19 cellular contexts compared by ENCODE assay signal in genomic region chr6:160065200-160065599, GRCh38. TPM values are rescaled to one million over a fixed set of nuclear protein-coding genes. Genes with fewer than 3 reads are reported as not detected.
"Had no signal": no experiment of that assay in that cellular context is flagged by ENCODE, and none has a peak within 500 bp of the region (broad histone marks: within the 10 kb centered on the region; RNA-seq: fewer than 3 reads in every experiment).

No MANE protein-coding gene starts in this region.

- H3K27ac ChIP-seq: cardiac muscle cell, spleen, upper lobe of left lung had no signal

- H3K9me3 ChIP-seq: spleen, upper lobe of left lung had no signal

- H3K4me3 ChIP-seq: cardiac muscle cell, spleen, upper lobe of left lung had no signal

- DNase-seq: activated CD4-positive, alpha-beta memory T cell treated with anti-CD3 and anti-CD28 coated beads for 36 hours; activated CD4-positive, alpha-beta T cell treated with anti-CD3 and anti-CD28 coated beads for 48 hours; activated gamma-delta T cell; activated naive CD4-positive, alpha-beta T cell treated with anti-CD3 and anti-CD28 coated beads, Interleukin-2, amount 50 U/mL, for 16 hours; activated naive CD8-positive, alpha-beta T cell treated with anti-CD3 and anti-CD28 coated beads, Interleukin-2, amount 50 U/mL, for 24 hours; cortex of kidney; effector CD4-positive, alpha-beta T cell; hypothalamus; mesenchymal stem cell; naive B cell; nucleus accumbens; spleen; stimulated activated CD4-positive, alpha-beta T cell treated with anti-CD3 and anti-CD28 coated beads, Interleukin-4, amount 100 ng/mL, for 24 hours; stimulated activated naive CD4-positive, alpha-beta T cell treated with Interleukin-2 at 50 U/mL for 16 hours; SW 1271; T-helper 2 cell; upper lobe of left lung had no signal

- H3K4me1 ChIP-seq: upper lobe of left lung had no signal

- H3K27me3 ChIP-seq: cardiac muscle cell, spleen, upper lobe of left lung had no signal

- FAIRE-seq: frontal cortex had no signal

RNA-seq across cellular contexts. Expression of gene SLC22A1, which starts 56.4 kb away (rescaled TPM):
- total RNA-seq: frontal cortex had no signal
